In the genomic region with DNA sequence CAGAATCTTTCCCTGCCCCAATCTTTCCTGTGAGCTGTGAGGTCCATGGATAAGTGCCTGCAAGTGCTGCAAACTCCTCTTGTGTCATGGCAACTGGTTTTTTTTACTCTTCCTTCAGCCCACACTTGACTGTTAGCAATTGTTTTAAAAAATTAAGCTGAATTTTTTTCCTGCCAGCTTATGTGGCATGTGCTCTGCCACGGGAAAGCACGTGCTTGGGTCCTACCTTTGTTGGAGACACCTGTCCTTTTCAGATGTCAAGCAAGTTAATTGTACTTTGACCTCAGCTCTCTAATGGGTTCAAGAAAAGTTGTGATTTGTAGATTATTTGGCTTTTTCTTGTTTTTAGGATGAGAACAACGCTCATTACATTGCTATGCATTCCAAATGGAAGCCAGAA, we compare ENCODE assay signal across 34 cellular contexts.
"Had no signal": no experiment of that assay in that cellular context is flagged by ENCODE, and none has a peak within 500 bp of the region (broad histone marks: within the 10 kb centered on the region; RNA-seq: fewer than 3 reads in every experiment).

No MANE protein-coding gene starts in this region.

- DNase-seq: activated effector memory CD4-positive, alpha-beta T cell treated with anti-CD3 and anti-CD28 coated beads, Interleukin-2, amount 50 U/mL, for 16 hours; activated effector memory CD4-positive, alpha-beta T cell treated with Interleukin-2 at 50 U/mL for 16 hours; activated gamma-delta T cell; activated gamma-delta T cell treated with Interleukin-2 at 50 U/mL for 16 hours; activated naive CD4-positive, alpha-beta T cell; activated naive CD4-positive, alpha-beta T cell treated with anti-CD3 and anti-CD28 coated beads for 36 hours; activated naive CD4-positive, alpha-beta T cell treated with anti-CD3 and anti-CD28 coated beads, Interleukin-2, amount 10 ng/mL, durations not matched to agents 7 days and 5 days; activated naive CD4-positive, alpha-beta T cell treated with anti-CD3 and anti-CD28 coated beads, Interleukin-2, amount 50 U/mL, for 16 hours; activated naive CD4-positive, alpha-beta T cell treated with Interleukin-2 at 50 U/mL for 16 hours; activated naive CD8-positive, alpha-beta T cell treated with anti-CD3 and anti-CD28 coated beads for 36 hours; activated naive CD8-positive, alpha-beta T cell treated with anti-CD3 and anti-CD28 coated beads, Interleukin-2, amount 10 ng/mL, durations not matched to agents 7 days and 5 days; activated naive CD8-positive, alpha-beta T cell treated with anti-CD3 and anti-CD28 coated beads, Interleukin-2, amount 50 U/mL, for 24 hours; activated T-cell treated with anti-CD3 and anti-CD28 coated beads, Interleukin-2, amount 50 U/mL, for 1 hour; activated T-cell treated with anti-CD3 and anti-CD28 coated beads, Interleukin-2, amount 50 U/mL, for 24 hours; activated T-cell treated with anti-CD3 and anti-CD28 coated beads, Interleukin-2, amount 50 U/mL, for 4 hours; activated T-cell treated with anti-CD3 and anti-CD28 coated beads, Interleukin-2, amount 50 U/mL, for 48 hours; activated T-cell treated with anti-CD3 and anti-CD28 coated beads, Interleukin-2, amount 50 U/mL, for 72 hours; adrenal gland; amniotic stem cell; amygdala; anterior cingulate cortex; aorta; body of pancreas; brain microvascular endothelial cell; caudate nucleus; central memory CD4-positive, alpha-beta T cell; cerebellar nuclear complex had no signal

- FAIRE-seq: astrocyte, bronchial epithelial cell had no signal

- ATAC-seq: activated naive CD4-positive, alpha-beta T cell treated with anti-CD3 and anti-CD28 coated beads, Interleukin-2, amount 50 U/mL, for 72 hours; activated naive CD8-positive, alpha-beta T cell treated with anti-CD3 and anti-CD28 coated beads, Interleukin-2, amount 50 U/mL, for 24 hours; activated T-cell treated with anti-CD3 and anti-CD28 coated beads, Interleukin-2, amount 50 U/mL, for 4 hours; activated T-cell treated with anti-CD3 and anti-CD28 coated beads, Interleukin-2, amount 50 U/mL, for 72 hours; activated T-helper 17 cell treated with anti-CD3 and anti-CD28 coated beads, Interleukin-2, amount 50 U/mL, for 72 hours; body of pancreas had no signal

- H3K36me3 ChIP-seq: adrenal gland, ascending aorta, brain microvascular endothelial cell, breast epithelium, cardiac muscle cell had no signal

- H3K27ac ChIP-seq: adrenal gland, ascending aorta, body of pancreas, brain microvascular endothelial cell, breast epithelium, cardiac muscle cell had no signal

- H3K4me3 ChIP-seq: adrenal gland, ascending aorta, body of pancreas, breast epithelium, cardiac muscle cell had no signal

- H3K4me1 ChIP-seq: adrenal gland, ascending aorta, body of pancreas, breast epithelium had no signal

- H3K27me3 ChIP-seq: adrenal gland, ascending aorta, body of pancreas, brain microvascular endothelial cell, breast epithelium, cardiac muscle cell had no signal
